Comparison of ENCODE assay signal across 8 cellular contexts in the genomic region with DNA sequence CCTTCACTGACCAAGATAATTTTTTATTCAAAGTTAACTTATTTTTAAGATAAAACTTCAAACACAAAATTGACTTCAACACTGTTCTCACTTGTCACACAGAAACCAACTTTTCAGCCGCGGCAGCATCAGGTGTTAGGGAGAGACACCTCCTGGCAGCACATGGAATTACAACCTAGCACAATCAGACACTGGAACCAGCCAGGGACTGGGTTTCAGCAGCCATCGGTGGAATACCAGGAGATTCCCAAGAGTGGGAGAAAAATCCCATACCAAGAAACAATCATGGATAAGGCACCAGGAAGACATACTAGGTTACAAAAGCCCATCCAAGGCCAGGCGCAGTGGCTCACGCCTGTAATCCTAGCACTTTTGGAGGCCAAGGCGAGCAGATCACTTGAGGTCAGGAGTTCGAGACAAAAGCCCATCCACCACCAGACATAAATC.
DNase-seq lines count a peak whose midpoint lies in the region; ATAC-seq lines count a peak whose summit lies in the region.

No MANE protein-coding gene starts in this region.

- DNase-seq in AML-193 (lab: John Stamatoyannopoulos, UW) (peak; percentile 22 to 36), NCI-H526 treated with DMSO at 0.1 percent for 48 hours (lab: John Stamatoyannopoulos, UW) (peak; percentile 18), mesenteric fat pad (ENCODE audit: low spot score) (peak; percentile 90)
- DNase-seq in activated CD4-positive, alpha-beta memory T cell treated with anti-CD3 and anti-CD28 coated beads, Interleukin-2, amount 10 ng/mL, durations not matched to agents 7 days and 5 days: peak; percentile 75
- DNase-seq in effector memory CD4-positive, alpha-beta T cell: peak; percentile 21 to 50 (median 27)
- peak; percentile 30 for DNase-seq in stimulated activated CD8-positive, alpha-beta memory T cell treated with anti-CD3 and anti-CD28 coated beads, Interleukin-4, amount 100 ng/mL, for 24 hours (ENCODE audit: low read depth)

- H3K27ac Mint-ChIP-seq in activated CD4-positive, alpha-beta memory T cell treated with anti-CD3 and anti-CD28 coated beads, Interleukin-2, amount 10 ng/mL, durations not matched to agents 7 days and 5 days: no peak overlapping the region

- H3K4me3 ChIP-seq in effector memory CD4-positive, alpha-beta T cell (ENCODE audit: insufficient read depth, low read depth, low read length, poor library complexity, severe bottlenecking): no peak overlapping the region

- no peak overlapping the region for H3K4me3 Mint-ChIP-seq in activated CD4-positive, alpha-beta memory T cell treated with anti-CD3 and anti-CD28 coated beads, Interleukin-2, amount 10 ng/mL, durations not matched to agents 7 days and 5 days

- H3K9me3 Mint-ChIP-seq in activated CD4-positive, alpha-beta memory T cell treated with anti-CD3 and anti-CD28 coated beads, Interleukin-2, amount 10 ng/mL, durations not matched to agents 7 days and 5 days: no peaks in the 10 kb centered on the region

- no peaks in the 10 kb centered on the region for H3K36me3 Mint-ChIP-seq in activated CD4-positive, alpha-beta memory T cell treated with anti-CD3 and anti-CD28 coated beads, Interleukin-2, amount 10 ng/mL, durations not matched to agents 7 days and 5 days (ENCODE audit: low read depth)

- no peaks in the 10 kb centered on the region for H3K36me3 ChIP-seq in effector memory CD4-positive, alpha-beta T cell (ENCODE audit: control insufficient read depth, insufficient read depth, low read length)

- ATAC-seq in GM21528 (IDR thresholded peaks at IDR 0.05; ENCODE audit: low FRiP score, unreplicated experiment) (peak; percentile 44), GM18511 (IDR thresholded peaks at IDR 0.05; ENCODE audit: unreplicated experiment) (no peak)

- H3K27me3 Mint-ChIP-seq in activated CD4-positive, alpha-beta memory T cell treated with anti-CD3 and anti-CD28 coated beads, Interleukin-2, amount 10 ng/mL, durations not matched to agents 7 days and 5 days: peaks cover 28% of the 10 kb centered on the region

- CTCF ChIA-PET in activated CD4-positive, alpha-beta memory T cell treated with anti-CD3 and anti-CD28 coated beads, Interleukin-2, amount 10 ng/mL, durations not matched to agents 7 days and 5 days (lab: Charles Lee): interaction anchor here (0.8 to 3.3 kb wide), 20 partner anchors 12 to 400 kb away, joined by 3 to 35 read pairs (median 3); a partner anchor contains a TSS

- no peak overlapping the region for H3K27ac ChIP-seq in effector memory CD4-positive, alpha-beta T cell (ENCODE audit: insufficient read depth, low read length, poor library complexity, severe bottlenecking)

- no peaks in the 10 kb centered on the region for H3K4me1 ChIP-seq in effector memory CD4-positive, alpha-beta T cell (ENCODE audit: control insufficient read depth, insufficient read depth, low read length, poor library complexity, severe bottlenecking)

- POLR2A ChIA-PET in activated CD4-positive, alpha-beta memory T cell treated with anti-CD3 and anti-CD28 coated beads, Interleukin-2, amount 10 ng/mL, durations not matched to agents 7 days and 5 days (lab: Charles Lee): interaction anchor here (0.8 to 1.6 kb wide), 3 partner anchors 53 to 216 kb away, joined by 3 to 4 read pairs (median 3); a partner anchor contains a TSS

- H3K9me3 ChIP-seq in effector memory CD4-positive, alpha-beta T cell (ENCODE audit: control insufficient read depth, low read length): no peaks in the 10 kb centered on the region

- peaks cover 40% of the 10 kb centered on the region for H3K4me1 Mint-ChIP-seq in activated CD4-positive, alpha-beta memory T cell treated with anti-CD3 and anti-CD28 coated beads, Interleukin-2, amount 10 ng/mL, durations not matched to agents 7 days and 5 days

- H3K27me3 ChIP-seq in effector memory CD4-positive, alpha-beta T cell (replicated peaks; ENCODE audit: control insufficient read depth, insufficient read depth, low read length, poor library complexity, severe bottlenecking): no peaks in the 10 kb centered on the region

Comparison
In these comparisons a context has a peak if more than half of its experiments do, and no peak if none do; other contexts are left out.
1. DNase-seq: peak in every context shown above with its lines; median percentile 90 in mesenteric fat pad; 75 in activated CD4-positive, alpha-beta memory T cell treated with anti-CD3 and anti-CD28 coated beads, Interleukin-2, amount 10 ng/mL, durations not matched to agents 7 days and 5 days; 30 in stimulated activated CD8-positive, alpha-beta memory T cell treated with anti-CD3 and anti-CD28 coated beads, Interleukin-4, amount 100 ng/mL, for 24 hours; 29 in AML-193; 27 in effector memory CD4-positive, alpha-beta T cell; 18 in NCI-H526 treated with DMSO at 0.1 percent for 48 hours.